ENCODE assay signal across 11 cellular contexts in genomic region chr7:26329520-26330269, GRCh38. TPM values are rescaled to one million over a fixed set of nuclear protein-coding genes. Genes with fewer than 3 reads are reported as not detected.
DNase-seq lines count a peak whose midpoint lies in the region; ATAC-seq, FAIRE-seq and TF ChIP-seq lines count a peak whose summit lies in the region.
"Had no signal": no experiment of that assay in that cellular context is flagged by ENCODE, and none has a peak within 500 bp of the region (broad histone marks: within the 10 kb centered on the region; RNA-seq: fewer than 3 reads in every experiment).

No MANE protein-coding gene starts in this region.

- TF ChIP-seq RAD21 in liver (IDR thresholded peaks at IDR 0.05) = no peak

- H3K27me3 ChIP-seq in CD4-positive, alpha-beta memory T cell (ENCODE audit: insufficient read depth, low read length) = no peaks in the 10 kb centered on the region
- H3K27me3 ChIP-seq in liver (ENCODE audit: control insufficient read depth in 4 of 4, insufficient read depth in 4 of 4, low read length in 3 of 4) = no peaks in the 10 kb centered on the region
- no peaks in the 10 kb centered on the region for H3K27me3 ChIP-seq in uterus

- CTCF ChIA-PET in CD4-positive, alpha-beta memory T cell (lab: Charles Lee; ENCODE audit: partially characterized antibody) = no interaction called here

- no peak for TF ChIP-seq CTCF in liver (IDR thresholded peaks at IDR 0.05; ENCODE audit: low read depth, low read length, missing input control)
- TF ChIP-seq CTCF in uterus (IDR thresholded peaks at IDR 0.05) = no peak

- H3K27ac Mint-ChIP-seq in CD4-positive, alpha-beta memory T cell = peak overlapping the region in 4 of 7 donors; percentile 17 to 75 (median 34)

- no peak overlapping the region for H3K27ac ChIP-seq in CD4-positive, alpha-beta memory T cell (ENCODE audit: low read depth, low read length)
- H3K27ac ChIP-seq in liver (ENCODE audit: low read depth in 1 of 2, low read length in 2 of 2) = peak overlapping the region; percentile 17 to 66
- H3K27ac ChIP-seq in uterus = no peak overlapping the region

- H3K9ac ChIP-seq in liver (ENCODE audit: low read depth in 1 of 2, low read length in 2 of 2) = no peak overlapping the region

- peaks cover 12 to 52% (median 20%) of the 10 kb centered on the region in 4 donors for H3K4me1 Mint-ChIP-seq in CD4-positive, alpha-beta memory T cell

- H3K9me3 Mint-ChIP-seq in CD4-positive, alpha-beta memory T cell = peaks cover 0 to 4% (median 0%) of the 10 kb centered on the region in 8 donors

- peak; percentile 50 for ATAC-seq in HG02798 (IDR thresholded peaks at IDR 0.05; ENCODE audit: poor library complexity, unreplicated experiment)

- no peak overlapping the region for H3K4me3 ChIP-seq in CD4-positive, alpha-beta memory T cell (ENCODE audit: low read length in 2 of 2)
- H3K4me3 ChIP-seq in liver (ENCODE audit: low read depth in 1 of 3, low read length in 3 of 3) (no peak overlapping the region), uterus (no peak overlapping the region)

- peaks cover 15 to 19% of the 10 kb centered on the region in 2 donors for H3K36me3 Mint-ChIP-seq in CD4-positive, alpha-beta memory T cell

- no peaks in the 10 kb centered on the region for H3K4me1 ChIP-seq in CD4-positive, alpha-beta memory T cell (ENCODE audit: insufficient read depth, low read length)
- H3K4me1 ChIP-seq in liver (ENCODE audit: control insufficient read depth in 4 of 4, insufficient read depth in 4 of 4, low read length in 3 of 4) (peaks cover 2 to 30% (median 9%) of the 10 kb centered on the region in 4 donors), uterus (no peaks in the 10 kb centered on the region)

- intact Hi-C loops in CD4-positive, alpha-beta memory T cell (cut with micrococcal nuclease) = no loop called here
- intact Hi-C loops in uterus (cut with DNase I; ENCODE audit: low total_unique reads) = no loop called here

- 76% methylated on average over 13 of the region's 13 CpGs for WGBS in liver

- no peak for DNase-seq in CD4-positive, alpha-beta memory T cell
- DNase-seq in RCC 7860 (ENCODE audit: low spot score) = peak; percentile 45
- DNase-seq in HuH-7 (ENCODE audit: low spot score) = no peak
- DNase-seq in NCI-H748 (lab: John Stamatoyannopoulos, UW; ENCODE audit: unreplicated experiment) = no peak
- no peak for DNase-seq in AG20443 (ENCODE audit: low spot score)
- no peak for DNase-seq in uterus
- DNase-seq: mesendoderm; stimulated activated CD4-positive, alpha-beta T cell treated with anti-CD3 and anti-CD28 coated beads, Interleukin-2, amount 100 ng/mL, for 24 hours had no signal

- no peaks in the 10 kb centered on the region for H3K27me3 Mint-ChIP-seq in CD4-positive, alpha-beta memory T cell

- POLR2A ChIA-PET in CD4-positive, alpha-beta memory T cell (lab: Charles Lee; ENCODE audit: partially characterized antibody) = no interaction called here

- TF ChIP-seq POLR2A in uterus (IDR thresholded peaks at IDR 0.05) = no peak

- H3K36me3 ChIP-seq in CD4-positive, alpha-beta memory T cell (ENCODE audit: insufficient read depth, low read length) = no peaks in the 10 kb centered on the region
- no peaks in the 10 kb centered on the region for H3K36me3 ChIP-seq in liver (ENCODE audit: control insufficient read depth in 4 of 4, insufficient read depth in 3 of 4, low read depth in 1 of 4, low read length in 3 of 4)
- no peaks in the 10 kb centered on the region for H3K36me3 ChIP-seq in uterus

- no peak for FAIRE-seq in RCC 7860 (lab: Jason Lieb, UNC)
- FAIRE-seq: endothelial cell of umbilical vein had no signal

- H3K9me3 ChIP-seq in CD4-positive, alpha-beta memory T cell (ENCODE audit: control insufficient read depth in 1 of 2, low read length in 2 of 2) = no peaks in the 10 kb centered on the region
- H3K9me3 ChIP-seq in liver (ENCODE audit: control insufficient read depth in 4 of 4, low read length in 3 of 4) = no peaks in the 10 kb centered on the region
- H3K9me3 ChIP-seq in uterus = no peaks in the 10 kb centered on the region

- H3K4me3 Mint-ChIP-seq in CD4-positive, alpha-beta memory T cell = no peak overlapping the region

TF ChIP-seq in liver, 16 proteins besides CTCF, POLR2A, EP300 and RAD21:
- TF ChIP-seq FOXA2 (IDR thresholded peaks at IDR 0.05) = no peak
- TF ChIP-seq HNF4G (IDR thresholded peaks at IDR 0.05) = no peak
- TF ChIP-seq YY1 (IDR thresholded peaks at IDR 0.05) = no peak
- no peak for TF ChIP-seq TAF1 (conservative IDR thresholded peaks at IDR 0.05)
- no peak for TF ChIP-seq MAX (IDR thresholded peaks at IDR 0.05)
- TF ChIP-seq, protein P1, sequence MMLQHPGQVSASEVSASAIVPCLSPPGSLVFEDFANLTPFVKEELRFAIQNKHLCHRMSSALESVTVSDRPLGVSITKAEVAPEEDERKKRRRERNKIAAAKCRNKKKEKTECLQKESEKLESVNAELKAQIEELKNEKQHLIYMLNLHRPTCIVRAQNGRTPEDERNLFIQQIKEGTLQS (IDR thresholded peaks at IDR 0.05) = no peak
- no peak for TF ChIP-seq HNF4A (conservative IDR thresholded peaks at IDR 0.05)
- no peak for TF ChIP-seq FOXA1 (IDR thresholded peaks at IDR 0.05)
- no peak for TF ChIP-seq EGR1 (IDR thresholded peaks at IDR 0.05; ENCODE audit: low read depth in 2 of 2)
- TF ChIP-seq REST (IDR thresholded peaks at IDR 0.05) = no peak
- no peak for TF ChIP-seq JUND (IDR thresholded peaks at IDR 0.05)
- no peak for TF ChIP-seq ZBTB33 (IDR thresholded peaks at IDR 0.05)
- no peak for TF ChIP-seq SP1 (IDR thresholded peaks at IDR 0.05)
- TF ChIP-seq GABPA (IDR thresholded peaks at IDR 0.05 in 1 of 2, conservative IDR thresholded peaks at IDR 0.05 in 1 of 2) = no peak
- TF ChIP-seq NR2F2 (IDR thresholded peaks at IDR 0.05) = no peak
- no peak for TF ChIP-seq RXRA (IDR thresholded peaks at IDR 0.05)

RNA-seq across cellular contexts. Expression of gene SNX10, which starts 38.0 kb away (rescaled TPM):
- 1 to 10 TPM; 8.4 to 8.7 TPM for total RNA-seq in CD4-positive, alpha-beta memory T cell
- 10 to 100 TPM; 24.3 to 26.4 TPM for polyA plus RNA-seq in CD4-positive, alpha-beta memory T cell
- total RNA-seq in liver (10 to 100 TPM in 1 of 2 donors, 1 to 10 TPM in 1; 5.9 to 14.0 TPM), uterus (10 to 100 TPM in 2 of 4 donors, 1 to 10 TPM in 2; 7.7 to 16.8 (median 9.7) TPM)
- 10 to 100 TPM; 11.5 to 15.9 TPM for polyA plus RNA-seq in liver

Comparison
In these comparisons a context has a peak if more than half of its experiments do, and no peak if none do; other contexts are left out.
1. H3K27ac ChIP-seq: peak in liver (2 of 2); none in CD4-positive, alpha-beta memory T cell (single experiment) and uterus (0 of 2).